Comparison of ENCODE assay signal across 10 cellular contexts in the genomic region with DNA sequence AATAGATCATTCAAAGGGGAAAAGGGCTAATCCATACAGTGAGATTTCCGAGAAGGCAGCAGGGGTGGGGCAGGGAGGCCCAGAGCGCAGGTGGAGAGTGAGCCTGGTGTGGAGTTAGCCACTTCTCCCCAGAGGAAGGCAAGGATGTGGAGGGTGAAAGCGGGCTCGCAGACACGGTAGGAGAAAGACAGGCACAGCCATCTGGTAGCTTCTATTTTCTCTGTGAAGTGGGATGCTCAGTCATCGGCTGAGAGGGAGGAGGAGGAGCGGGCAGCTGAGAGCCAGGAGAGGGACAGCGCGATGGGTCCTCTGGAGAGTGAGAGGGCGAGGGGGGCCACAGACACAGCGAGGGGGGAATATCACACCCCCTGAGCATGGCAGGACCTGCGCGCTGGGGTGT.
DNase-seq lines count a peak whose midpoint lies in the region; ATAC-seq and TF ChIP-seq lines count a peak whose summit lies in the region.
"Had no signal": no experiment of that assay in that cellular context is flagged by ENCODE, and none has a peak within 500 bp of the region (broad histone marks: within the 10 kb centered on the region; RNA-seq: fewer than 3 reads in every experiment).

No MANE protein-coding gene starts in this region.

- ATAC-seq in GM23338 (peak; percentile 61), memory B cell (ENCODE audit: low read depth) (no peak), left ventricle myocardium superior (no peak)

- H3K27ac ChIP-seq in GM23338 (ENCODE audit: low read depth) (no peak overlapping the region), SJSA1 (peak overlapping the region; percentile 94)

- intact Hi-C loops in left ventricle myocardium superior (cut with micrococcal nuclease) = no loop called here

- no peaks in the 10 kb centered on the region for H4K20me1 ChIP-seq in GM23338 (replicated peaks; ENCODE audit: insufficient read depth)

- in situ Hi-C loops in ACHN (cut with HindIII; ENCODE audit: low pct_ligation_motif_present, low pct_unique_long_range_greater_than_20kb, low sequenced_read_pairs) = no loop called here

- peaks cover 30% of the 10 kb centered on the region for H3K4me1 ChIP-seq in GM23338 (ENCODE audit: insufficient read depth)
- H3K4me1 ChIP-seq in SJSA1 (replicated peaks) = peaks cover 55% of the 10 kb centered on the region

- H3K36me3 ChIP-seq in GM23338 (ENCODE audit: insufficient read depth) (0 out of 2 replicates have a peak, but pooled peaks cover 3% of the 10 kb centered on the region), SJSA1 (no peaks in the 10 kb centered on the region; the same call in 1 of the 2 replicates)

- H3K27me3 Mint-ChIP-seq in GM23338 (ENCODE audit: insufficient read depth, low read depth, poor library complexity) = peaks cover 10% of the 10 kb centered on the region
- no peaks in the 10 kb centered on the region for H3K27me3 Mint-ChIP-seq in memory B cell
- H3K27me3 Mint-ChIP-seq: activated CD4-positive, alpha-beta T cell treated with anti-CD3 and anti-CD28 coated beads, Interleukin-2, amount 10 ng/mL, durations not matched to agents 24 days and 14 days had no signal

- TF ChIP-seq CTCF in GM23338 (conservative IDR thresholded peaks at IDR 0.05; ENCODE audit: low read depth in 2 of 2) = no peak

- 0 out of 2 replicates have a peak, but pooled peaks cover 3% of the 10 kb centered on the region for H3F3A ChIP-seq in GM23338 (replicated peaks; ENCODE audit: low read depth)

- no peaks in the 10 kb centered on the region for H3K79me2 ChIP-seq in GM23338 (replicated peaks; ENCODE audit: insufficient read depth)

- H3K9me3 Mint-ChIP-seq in GM23338 (peaks cover 14% of the 10 kb centered on the region), memory B cell (peaks cover 4% of the 10 kb centered on the region)
- H3K9me3 Mint-ChIP-seq: activated CD4-positive, alpha-beta T cell treated with anti-CD3 and anti-CD28 coated beads, Interleukin-2, amount 10 ng/mL, durations not matched to agents 24 days and 14 days had no signal

- no peak overlapping the region for H3K4me3 ChIP-seq in GM23338
- H3K4me3 ChIP-seq in SJSA1 = peak overlapping the region; percentile 1; the same call in 1 of the 2 replicates
- H3K4me3 ChIP-seq: lung had no signal

- peaks cover 10% of the 10 kb centered on the region for H3K9me3 ChIP-seq in SJSA1 (replicated peaks)

- H3K4me1 Mint-ChIP-seq in GM23338 = peaks cover 37% of the 10 kb centered on the region
- peaks cover 46% of the 10 kb centered on the region for H3K4me1 Mint-ChIP-seq in memory B cell

- 0 out of 2 replicates have a peak overlapping the region, but pooled peaks have one; percentile 1 for H3K4me2 ChIP-seq in GM23338

- DNase-seq in ACHN = peak; percentile 57
- no peak for DNase-seq in GM23338 (ENCODE audit: low spot score)
- DNase-seq in SJSA1 (ENCODE audit: low read depth in 1 of 2, low spot score in 2 of 2) = peak; percentile 51 to 61
- DNase-seq in memory B cell (ENCODE audit: low spot score in 2 of 2) = no peak
- no peak for DNase-seq in NCI-H2196 (lab: John Stamatoyannopoulos, UW; ENCODE audit: unreplicated experiment)
- DNase-seq in left ventricle myocardium superior = no peak
- no peak for DNase-seq in islet precursor cell
- DNase-seq in NCI-H128 (lab: John Stamatoyannopoulos, UW; ENCODE audit: unreplicated experiment) = no peak
- DNase-seq: activated CD4-positive, alpha-beta T cell treated with anti-CD3 and anti-CD28 coated beads, Interleukin-2, amount 10 ng/mL, durations not matched to agents 24 days and 14 days had no signal

- H3K27me3 ChIP-seq in GM23338 (ENCODE audit: insufficient read depth) = no peaks in the 10 kb centered on the region
- H3K27me3 ChIP-seq in SJSA1 (replicated peaks) = no peaks in the 10 kb centered on the region

- no peaks in the 10 kb centered on the region for H3K9me2 ChIP-seq in GM23338 (ENCODE audit: insufficient read depth)

- H3K27ac Mint-ChIP-seq in GM23338 (no peak overlapping the region), memory B cell (peak overlapping the region; percentile 61)
- H3K27ac Mint-ChIP-seq: activated CD4-positive, alpha-beta T cell treated with anti-CD3 and anti-CD28 coated beads, Interleukin-2, amount 10 ng/mL, durations not matched to agents 24 days and 14 days had no signal

- H3K36me3 Mint-ChIP-seq in GM23338 (ENCODE audit: low read depth) (peaks cover 16% of the 10 kb centered on the region), memory B cell (no peaks in the 10 kb centered on the region)

- H2AFZ ChIP-seq in GM23338 = peak overlapping the region; percentile 56; the same call in 1 of the 2 replicates

- no peak overlapping the region for H3K4me3 Mint-ChIP-seq in GM23338
- H3K4me3 Mint-ChIP-seq in memory B cell = no peak overlapping the region
- H3K4me3 Mint-ChIP-seq: activated CD4-positive, alpha-beta T cell treated with anti-CD3 and anti-CD28 coated beads, Interleukin-2, amount 10 ng/mL, durations not matched to agents 24 days and 14 days had no signal

TF ChIP-seq in GM23338, 12 proteins besides CTCF, POLR2A, EP300 and RAD21 (continues in another document):
- TF ChIP-seq ZNF331 (CRISPR knock-in tag; IDR thresholded peaks at IDR 0.05; ENCODE audit: low read depth) (no peak), ZNF114 (CRISPR knock-in tag; IDR thresholded peaks at IDR 0.05) (no peak), CREB1 (CRISPR knock-in tag; IDR thresholded peaks at IDR 0.05; ENCODE audit: low read depth) (no peak), POLR2AphosphoS5 (IDR thresholded peaks at IDR 0.05; ENCODE audit: low read depth) (no peak), NANOG (IDR thresholded peaks at IDR 0.05; ENCODE audit: borderline replicate concordance) (no peak)
- TF ChIP-seq, protein P1, sequence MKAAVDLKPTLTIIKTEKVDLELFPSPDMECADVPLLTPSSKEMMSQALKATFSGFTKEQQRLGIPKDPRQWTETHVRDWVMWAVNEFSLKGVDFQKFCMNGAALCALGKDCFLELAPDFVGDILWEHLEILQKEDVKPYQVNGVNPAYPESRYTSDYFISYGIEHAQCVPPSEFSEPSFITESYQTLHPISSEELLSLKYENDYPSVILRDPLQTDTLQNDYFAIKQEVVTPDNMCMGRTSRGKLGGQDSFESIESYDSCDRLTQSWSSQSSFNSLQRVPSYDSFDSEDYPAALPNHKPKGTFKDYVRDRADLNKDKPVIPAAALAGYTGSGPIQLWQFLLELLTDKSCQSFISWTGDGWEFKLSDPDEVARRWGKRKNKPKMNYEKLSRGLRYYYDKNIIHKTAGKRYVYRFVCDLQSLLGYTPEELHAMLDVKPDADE (IDR thresholded peaks at IDR 0.05) = no peak
- TF ChIP-seq, protein P2, sequence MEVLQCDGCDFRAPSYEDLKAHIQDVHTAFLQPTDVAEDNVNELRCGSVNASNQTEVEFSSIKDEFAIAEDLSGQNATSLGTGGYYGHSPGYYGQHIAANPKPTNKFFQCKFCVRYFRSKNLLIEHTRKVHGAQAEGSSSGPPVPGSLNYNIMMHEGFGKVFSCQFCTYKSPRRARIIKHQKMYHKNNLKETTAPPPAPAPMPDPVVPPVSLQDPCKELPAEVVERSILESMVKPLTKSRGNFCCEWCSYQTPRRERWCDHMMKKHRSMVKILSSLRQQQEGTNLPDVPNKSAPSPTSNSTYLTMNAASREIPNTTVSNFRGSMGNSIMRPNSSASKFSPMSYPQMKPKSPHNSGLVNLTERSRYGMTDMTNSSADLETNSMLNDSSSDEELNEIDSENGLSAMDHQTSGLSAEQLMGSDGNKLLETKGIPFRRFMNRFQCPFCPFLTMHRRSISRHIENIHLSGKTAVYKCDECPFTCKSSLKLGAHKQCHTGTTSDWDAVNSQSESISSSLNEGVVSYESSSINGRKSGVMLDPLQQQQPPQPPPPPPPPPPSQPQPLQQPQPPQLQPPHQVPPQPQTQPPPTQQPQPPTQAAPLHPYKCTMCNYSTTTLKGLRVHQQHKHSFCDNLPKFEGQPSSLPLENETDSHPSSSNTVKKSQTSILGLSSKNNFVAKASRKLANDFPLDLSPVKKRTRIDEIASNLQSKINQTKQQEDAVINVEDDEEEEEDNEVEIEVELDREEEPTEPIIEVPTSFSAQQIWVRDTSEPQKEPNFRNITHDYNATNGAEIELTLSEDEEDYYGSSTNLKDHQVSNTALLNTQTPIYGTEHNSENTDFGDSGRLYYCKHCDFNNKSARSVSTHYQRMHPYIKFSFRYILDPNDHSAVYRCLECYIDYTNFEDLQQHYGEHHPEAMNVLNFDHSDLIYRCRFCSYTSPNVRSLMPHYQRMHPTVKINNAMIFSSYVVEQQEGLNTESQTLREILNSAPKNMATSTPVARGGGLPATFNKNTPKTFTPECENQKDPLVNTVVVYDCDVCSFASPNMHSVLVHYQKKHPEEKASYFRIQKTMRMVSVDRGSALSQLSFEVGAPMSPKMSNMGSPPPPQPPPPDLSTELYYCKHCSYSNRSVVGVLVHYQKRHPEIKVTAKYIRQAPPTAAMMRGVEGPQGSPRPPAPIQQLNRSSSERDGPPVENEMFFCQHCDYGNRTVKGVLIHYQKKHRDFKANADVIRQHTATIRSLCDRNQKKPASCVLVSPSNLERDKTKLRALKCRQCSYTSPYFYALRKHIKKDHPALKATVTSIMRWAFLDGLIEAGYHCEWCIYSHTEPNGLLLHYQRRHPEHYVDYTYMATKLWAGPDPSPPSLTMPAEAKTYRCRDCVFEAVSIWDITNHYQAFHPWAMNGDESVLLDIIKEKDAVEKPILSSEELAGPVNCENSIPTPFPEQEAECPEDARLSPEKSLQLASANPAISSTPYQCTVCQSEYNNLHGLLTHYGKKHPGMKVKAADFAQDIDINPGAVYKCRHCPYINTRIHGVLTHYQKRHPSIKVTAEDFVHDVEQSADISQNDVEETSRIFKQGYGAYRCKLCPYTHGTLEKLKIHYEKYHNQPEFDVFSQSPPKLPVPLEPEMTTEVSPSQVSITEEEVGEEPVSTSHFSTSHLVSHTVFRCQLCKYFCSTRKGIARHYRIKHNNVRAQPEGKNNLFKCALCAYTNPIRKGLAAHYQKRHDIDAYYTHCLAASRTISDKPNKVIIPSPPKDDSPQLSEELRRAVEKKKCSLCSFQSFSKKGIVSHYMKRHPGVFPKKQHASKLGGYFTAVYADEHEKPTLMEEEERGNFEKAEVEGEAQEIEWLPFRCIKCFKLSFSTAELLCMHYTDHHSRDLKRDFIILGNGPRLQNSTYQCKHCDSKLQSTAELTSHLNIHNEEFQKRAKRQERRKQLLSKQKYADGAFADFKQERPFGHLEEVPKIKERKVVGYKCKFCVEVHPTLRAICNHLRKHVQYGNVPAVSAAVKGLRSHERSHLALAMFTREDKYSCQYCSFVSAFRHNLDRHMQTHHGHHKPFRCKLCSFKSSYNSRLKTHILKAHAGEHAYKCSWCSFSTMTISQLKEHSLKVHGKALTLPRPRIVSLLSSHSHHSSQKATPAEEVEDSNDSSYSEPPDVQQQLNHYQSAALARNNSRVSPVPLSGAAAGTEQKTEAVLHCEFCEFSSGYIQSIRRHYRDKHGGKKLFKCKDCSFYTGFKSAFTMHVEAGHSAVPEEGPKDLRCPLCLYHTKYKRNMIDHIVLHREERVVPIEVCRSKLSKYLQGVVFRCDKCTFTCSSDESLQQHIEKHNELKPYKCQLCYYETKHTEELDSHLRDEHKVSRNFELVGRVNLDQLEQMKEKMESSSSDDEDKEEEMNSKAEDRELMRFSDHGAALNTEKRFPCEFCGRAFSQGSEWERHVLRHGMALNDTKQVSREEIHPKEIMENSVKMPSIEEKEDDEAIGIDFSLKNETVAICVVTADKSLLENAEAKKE (CRISPR knock-in tag; IDR thresholded peaks at IDR 0.05) = no peak

Comparison
In these comparisons a context has a peak if more than half of its experiments do, and no peak if none do; other contexts are left out.
1. DNase-seq: peak in ACHN (single experiment) and SJSA1 (2 of 2); none in GM23338 (single experiment), memory B cell (0 of 2), NCI-H2196 (single experiment), left ventricle myocardium superior (single experiment), islet precursor cell (single experiment) and NCI-H128 (single experiment).